Comparison of ENCODE assay signal across 14 cellular contexts in the genomic region with DNA sequence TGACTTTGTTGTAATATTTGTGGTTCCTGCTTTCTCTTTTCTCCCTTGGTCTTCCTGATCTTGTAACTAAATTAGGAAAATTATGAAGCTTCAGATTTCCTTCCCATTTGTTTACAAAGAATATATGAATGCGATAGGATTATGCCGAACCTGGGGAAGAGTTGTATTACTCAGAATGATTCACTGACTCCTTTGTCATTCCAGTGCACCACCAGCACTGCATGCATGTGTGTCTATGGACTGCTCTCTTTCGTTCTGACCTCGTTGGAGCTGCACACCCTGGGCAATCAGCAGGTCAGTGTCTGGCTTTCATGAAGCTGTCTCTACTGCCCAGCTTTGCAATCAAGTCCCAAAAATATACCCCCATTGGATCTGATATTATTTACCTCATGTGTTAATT. TPM values are rescaled to one million over a fixed set of nuclear protein-coding genes. Genes with fewer than 3 reads are reported as not detected.
DNase-seq lines count a peak whose midpoint lies in the region; ATAC-seq, FAIRE-seq and TF ChIP-seq lines count a peak whose summit lies in the region.
"Had no signal": no experiment of that assay in that cellular context is flagged by ENCODE, and none has a peak within 500 bp of the region (broad histone marks: within the 10 kb centered on the region; RNA-seq: fewer than 3 reads in every experiment).

No MANE protein-coding gene starts in this region.

- H3K4me1 ChIP-seq in tibial artery, result no peaks in the 10 kb centered on the region
- no peaks in the 10 kb centered on the region for H3K4me1 ChIP-seq in lower lobe of right lung
- H3K4me1 ChIP-seq: tibial nerve had no signal

- peaks cover 64 to 99% (median 92%) of the 10 kb centered on the region in 3 donors for H3K36me3 ChIP-seq in tibial artery
- peaks cover 100% of the 10 kb centered on the region for H3K36me3 ChIP-seq in lower lobe of right lung

- no peak overlapping the region for H3K4me3 ChIP-seq in AG04450 (ENCODE audit: low read depth, low read length)
- no peak overlapping the region for H3K4me3 ChIP-seq in astrocyte of the cerebellum (ENCODE audit: low read depth, low read length)
- H3K4me3 ChIP-seq in foreskin fibroblast (ENCODE audit: low read depth in 1 of 2, low read length in 2 of 2), result no peak overlapping the region
- no peak overlapping the region for H3K4me3 ChIP-seq in tibial artery
- H3K4me3 ChIP-seq in lower lobe of right lung, result no peak overlapping the region
- H3K4me3 ChIP-seq: coronary artery, tibial nerve had no signal

- CTCF ChIA-PET in AG04450 (lab: Charles Lee), result no interaction called here

- no peaks in the 10 kb centered on the region for H3K27me3 ChIP-seq in AG04450 (ENCODE audit: control insufficient read depth, insufficient read depth, low read length)
- H3K27me3 ChIP-seq in tibial artery, result no peaks in the 10 kb centered on the region
- H3K27me3 ChIP-seq in lower lobe of right lung (ENCODE audit: low read depth), result no peaks in the 10 kb centered on the region
- H3K27me3 ChIP-seq: tibial nerve had no signal

- FAIRE-seq in HTR-8/SVneo (lab: Jason Lieb, UNC), result no peak
- FAIRE-seq: HepG2 had no signal

- H3K9me3 ChIP-seq in AG04450 (ENCODE audit: control insufficient read depth, insufficient read depth, low read length) (no peaks in the 10 kb centered on the region), tibial artery (no peaks in the 10 kb centered on the region), lower lobe of right lung (no peaks in the 10 kb centered on the region)
- H3K9me3 ChIP-seq: tibial nerve had no signal

- POLR2A ChIA-PET in AG04450 (lab: Yijun Ruan, JAX), result interaction anchor here (1.1 kb wide), 1 partner anchor 15 kb away, joined by 3 read pairs; no protein-coding TSS in a partner anchor

- in situ Hi-C loops in astrocyte of the cerebellum (cut with HindIII; ENCODE audit: low sequenced_read_pairs), result no loop called here

- TF ChIP-seq CTCF in AG04450 (IDR thresholded peaks at IDR 0.05; ENCODE audit: low read depth, low read length) (no peak), astrocyte of the cerebellum (IDR thresholded peaks at IDR 0.05; ENCODE audit: low read depth, low read length, missing control alignments) (no peak), foreskin fibroblast (IDR thresholded peaks at IDR 0.05; ENCODE audit: low read depth, low read length) (no peak), tibial artery (IDR thresholded peaks at IDR 0.05) (no peak), lower lobe of right lung (IDR thresholded peaks at IDR 0.05) (no peak)

- H3K27ac ChIP-seq in AG04450 (ENCODE audit: low read depth, low read length), result no peak overlapping the region
- no peak overlapping the region for H3K27ac ChIP-seq in tibial artery
- H3K27ac ChIP-seq in lower lobe of right lung, result no peak overlapping the region
- H3K27ac ChIP-seq: coronary artery, tibial nerve had no signal

- DNase-seq in AG04450 (ENCODE audit: low read depth, low spot score), result peak; percentile 63
- DNase-seq in HTR-8/SVneo (ENCODE audit: insufficient read length, low spot score), result peak; percentile 21
- peak; percentile 47 for DNase-seq in astrocyte of the cerebellum (ENCODE audit: low read depth)
- DNase-seq in foreskin fibroblast, result peak; percentile 70 to 81
- no peak for DNase-seq in tibial artery
- no peak for DNase-seq in lower lobe of right lung
- no peak for DNase-seq in GOT3 (lab: John Stamatoyannopoulos, UW)
- DNase-seq: NCI-H1092 treated with DMSO at 0.1 percent for 48 hours had no signal

- ATAC-seq in lower lobe of right lung (no peak), HG03571 (IDR thresholded peaks at IDR 0.05; ENCODE audit: unreplicated experiment) (no peak)
- ATAC-seq: activated naive CD4-positive, alpha-beta T cell treated with anti-CD3 and anti-CD28 coated beads, Interleukin-2, amount 50 U/mL, for 72 hours; HepG2; WTC11 had no signal

- intact Hi-C loops in tibial artery (cut with DNase I; ENCODE audit: low total_unique reads) (no loop called here), lower lobe of right lung (cut with DNase I) (no loop called here)

RNA-seq across cellular contexts. Expression of a gene that starts 25.5 kb away (rescaled TPM):
- 46.3 and 52.1 TPM in 2 replicates for polyA plus RNA-seq in AG04450 (2011; rRNA removed)
- 125 and 157 TPM in 2 replicates for polyA minus RNA-seq in AG04450 (2011; rRNA and poly(A)+ RNA removed)
- total RNA-seq in lower lobe of right lung, result 42.4 TPM

RNA-seq across cellular contexts. Expression of a gene that starts 25.6 kb away (rescaled TPM):
- 31.4 and 31.8 TPM in 2 replicates for polyA plus RNA-seq in AG04450 (2011; rRNA removed)
- polyA minus RNA-seq in AG04450 (2011; rRNA and poly(A)+ RNA removed), result 37.7 and 49.4 TPM in 2 replicates
- 14.4 TPM for total RNA-seq in lower lobe of right lung

RNA-seq across cellular contexts. Expression of a gene that starts 52.2 kb away (rescaled TPM):
- polyA plus RNA-seq in AG04450 (2011; rRNA removed), result 9.3 and 11.6 TPM in 2 replicates
- 8.0 and 10.8 TPM in 2 replicates for polyA minus RNA-seq in AG04450 (2011; rRNA and poly(A)+ RNA removed)
- 39.8 TPM for total RNA-seq in lower lobe of right lung

RNA-seq across cellular contexts. Expression of a gene that starts 55.2 kb away (rescaled TPM):
- polyA plus RNA-seq in AG04450 (2011; rRNA removed), result 29.3 and 39.1 TPM in 2 replicates
- 20.2 and 38.4 TPM in 2 replicates for polyA minus RNA-seq in AG04450 (2011; rRNA and poly(A)+ RNA removed)
- total RNA-seq in lower lobe of right lung, result 94.7 TPM

Comparison
In these comparisons a context has a peak if more than half of its experiments do, and no peak if none do; other contexts are left out.
1. DNase-seq: peak in AG04450 (single experiment), HTR-8/SVneo (single experiment), astrocyte of the cerebellum (single experiment) and foreskin fibroblast (2 of 2); none in tibial artery (0 of 2), lower lobe of right lung (single experiment) and GOT3 (single experiment).